In genomic region chr13:73956795-73957408, GRCh38 we compare ENCODE assay signal across 24 cellular contexts.
DNase-seq lines count a peak whose midpoint lies in the region; ATAC-seq and TF ChIP-seq lines count a peak whose summit lies in the region.
"Had no signal": no experiment of that assay in that cellular context is flagged by ENCODE, and none has a peak within 500 bp of the region (broad histone marks: within the 10 kb centered on the region; RNA-seq: fewer than 3 reads in every experiment).

No MANE protein-coding gene starts in this region.

- no peak for TF ChIP-seq CTCF in HEK293 (tag by site-specific recombination; IDR thresholded peaks at IDR 0.05)
- TF ChIP-seq CTCF in activated B cell treated with CpG ODN at 0.5 μM for 24 hours (IDR thresholded peaks at IDR 0.05) = no peak

- peaks cover 5% of the 10 kb centered on the region for H3K36me3 Mint-ChIP-seq in activated naive CD4-positive, alpha-beta T cell treated with anti-CD3 and anti-CD28 coated beads, Interleukin-2, amount 50 U/mL, for 24 hours
- peaks cover 7% of the 10 kb centered on the region for H3K36me3 Mint-ChIP-seq in activated B cell treated with CpG ODN at 0.5 μM for 24 hours (ENCODE audit: low read depth)

- no peak overlapping the region for H3K4me3 Mint-ChIP-seq in activated naive CD4-positive, alpha-beta T cell treated with anti-CD3 and anti-CD28 coated beads, Interleukin-2, amount 50 U/mL, for 24 hours
- H3K4me3 Mint-ChIP-seq in activated B cell treated with CpG ODN at 0.5 μM for 24 hours = no peak overlapping the region
- H3K4me3 Mint-ChIP-seq in stimulated activated naive CD8-positive, alpha-beta T cell treated with anti-CD3 and anti-CD28 coated beads, Interleukin-15, amount 100 ng/mL, for 72 hours = no peak overlapping the region
- H3K4me3 Mint-ChIP-seq: GM23338 had no signal

- CTCF ChIA-PET in HEK293 (lab: Yijun Ruan, JAX) (no interaction called here), activated B cell treated with CpG ODN at 0.5 μM for 24 hours (lab: Charles Lee) (no interaction called here)

- POLR2A ChIA-PET in HEK293 (lab: Yijun Ruan, JAX) (no interaction called here), activated B cell treated with CpG ODN at 0.5 μM for 24 hours (lab: Charles Lee) (interaction anchor here (0.7 kb wide), 1 partner anchor 897 kb away, joined by 3 read pairs; no protein-coding TSS in a partner anchor)

- H3K9me3 Mint-ChIP-seq in activated naive CD4-positive, alpha-beta T cell treated with anti-CD3 and anti-CD28 coated beads, Interleukin-2, amount 50 U/mL, for 24 hours = no peaks in the 10 kb centered on the region
- no peaks in the 10 kb centered on the region for H3K9me3 Mint-ChIP-seq in activated B cell treated with CpG ODN at 0.5 μM for 24 hours
- peaks cover 0 to under 1% of the 10 kb centered on the region in 2 donors for H3K9me3 Mint-ChIP-seq in stimulated activated naive CD8-positive, alpha-beta T cell treated with anti-CD3 and anti-CD28 coated beads, Interleukin-15, amount 100 ng/mL, for 72 hours

- H3K27ac ChIP-seq in HEK293 (ENCODE audit: extremely low read depth, low read depth, low read length) = no peak overlapping the region
- H3K27ac ChIP-seq: HL-60, SJCRH30 had no signal

- H3K4me3 ChIP-seq in HEK293 (ENCODE audit: low read depth, low read length) = no peak overlapping the region
- H3K4me3 ChIP-seq: GM23338, HAP-1, SJCRH30 had no signal

- no peaks in the 10 kb centered on the region for H3K4me1 ChIP-seq in HEK293 (ENCODE audit: control insufficient read depth, insufficient read depth, low read length)
- H3K4me1 ChIP-seq: BE2C, HAP-1 had no signal

- H3K9me3 ChIP-seq in HEK293 (ENCODE audit: control insufficient read depth, insufficient read depth, low read depth, low read length) = no peaks in the 10 kb centered on the region
- H3K9me3 ChIP-seq: BE2C, HAP-1 had no signal

- intact Hi-C loops in activated B cell treated with CpG ODN at 0.5 μM for 24 hours (cut with micrococcal nuclease) = loop anchor here (1.0 kb wide), 1 partner anchor 10 kb away; no protein-coding TSS in a partner anchor

- H3K27ac Mint-ChIP-seq in activated naive CD4-positive, alpha-beta T cell treated with anti-CD3 and anti-CD28 coated beads, Interleukin-2, amount 50 U/mL, for 24 hours = peak overlapping the region; percentile 8
- peak overlapping the region; percentile 43 for H3K27ac Mint-ChIP-seq in activated B cell treated with CpG ODN at 0.5 μM for 24 hours
- peak overlapping the region; percentile 59 to 89 for H3K27ac Mint-ChIP-seq in stimulated activated naive CD8-positive, alpha-beta T cell treated with anti-CD3 and anti-CD28 coated beads, Interleukin-15, amount 100 ng/mL, for 72 hours
- H3K27ac Mint-ChIP-seq: GM23338 had no signal

- ATAC-seq in activated B cell treated with CpG ODN at 0.5 μM for 24 hours (ENCODE audit: low read depth) = no peak
- ATAC-seq in stimulated activated naive CD8-positive, alpha-beta T cell treated with anti-CD3 and anti-CD28 coated beads, Interleukin-15, amount 100 ng/mL, for 72 hours = no peak
- no peak for ATAC-seq in GM19467 (IDR thresholded peaks at IDR 0.05; ENCODE audit: unreplicated experiment)
- ATAC-seq: GM23338, PC-3, Right ventricle myocardium inferior, SK-N-SH treated with all-trans-retinoic acid at 6 μM for 48 hours had no signal

- peaks cover 72% of the 10 kb centered on the region for H3K4me1 Mint-ChIP-seq in activated naive CD4-positive, alpha-beta T cell treated with anti-CD3 and anti-CD28 coated beads, Interleukin-2, amount 50 U/mL, for 24 hours
- peaks cover 56% of the 10 kb centered on the region for H3K4me1 Mint-ChIP-seq in activated B cell treated with CpG ODN at 0.5 μM for 24 hours
- H3K4me1 Mint-ChIP-seq in stimulated activated naive CD8-positive, alpha-beta T cell treated with anti-CD3 and anti-CD28 coated beads, Interleukin-15, amount 100 ng/mL, for 72 hours = peaks cover 39% of the 10 kb centered on the region

- H3K36me3 ChIP-seq in HEK293 (ENCODE audit: control insufficient read depth in 2 of 2, insufficient read depth in 1 of 2, low read length in 2 of 2) = no peaks in the 10 kb centered on the region
- H3K36me3 ChIP-seq: BE2C, HAP-1, SJCRH30 had no signal

- no peak for DNase-seq in activated naive CD4-positive, alpha-beta T cell treated with anti-CD3 and anti-CD28 coated beads, Interleukin-2, amount 50 U/mL, for 16 hours
- no peak for DNase-seq in activated B cell treated with CpG ODN at 0.5 μM for 24 hours
- DNase-seq in stimulated activated naive CD8-positive, alpha-beta T cell treated with anti-CD3 and anti-CD28 coated beads, Interleukin-15, amount 100 ng/mL, for 72 hours = no peak
- DNase-seq in OCI-M1 (lab: John Stamatoyannopoulos, UW) = no peak
- no peak for DNase-seq in NOMO-1 treated with DMSO at 0.1 percent for 48 hours (lab: John Stamatoyannopoulos, UW; ENCODE audit: unreplicated experiment)
- DNase-seq: 8988T, ACHN, BE2C, NCI-H1092, NCI-H1417 treated with DMSO at 0.1 percent for 48 hours, NCI-H1694 treated with DMSO at 0.1 percent for 48 hours, NCI-H2081, NCI-H2227 treated with DMSO at 0.1 percent for 48 hours, NCI-H69, PC-3, SJCRH30 had no signal

- no peaks in the 10 kb centered on the region for H3K27me3 Mint-ChIP-seq in activated naive CD4-positive, alpha-beta T cell treated with anti-CD3 and anti-CD28 coated beads, Interleukin-2, amount 50 U/mL, for 24 hours
- H3K27me3 Mint-ChIP-seq in activated B cell treated with CpG ODN at 0.5 μM for 24 hours = no peaks in the 10 kb centered on the region
- no peaks in the 10 kb centered on the region for H3K27me3 Mint-ChIP-seq in stimulated activated naive CD8-positive, alpha-beta T cell treated with anti-CD3 and anti-CD28 coated beads, Interleukin-15, amount 100 ng/mL, for 72 hours

TF ChIP-seq in HEK293, 187 proteins besides CTCF, POLR2A, EP300 and RAD21:
- TF ChIP-seq ZEB2 (tag by site-specific recombination; IDR thresholded peaks at IDR 0.05) (no peak), ZBTB7A (tag by site-specific recombination; IDR thresholded peaks at IDR 0.05; ENCODE audit: low read depth) (no peak), ZNF366 (tag by site-specific recombination; conservative IDR thresholded peaks at IDR 0.05) (peak; percentile 43; the same call in 1 of the 2 replicates), PRDM1 (tag by site-specific recombination; IDR thresholded peaks at IDR 0.05) (peak; percentile 100)
TF ChIP-seq in HEK293: peak in this region for 2.

Comparison
In these comparisons a context has a peak if more than half of its experiments do, and no peak if none do; other contexts are left out.
1. H3K27ac Mint-ChIP-seq: peak in every context shown above with its lines; median percentile 74 in stimulated activated naive CD8-positive, alpha-beta T cell treated with anti-CD3 and anti-CD28 coated beads, Interleukin-15, amount 100 ng/mL, for 72 hours; 43 in activated B cell treated with CpG ODN at 0.5 μM for 24 hours; 8 in activated naive CD4-positive, alpha-beta T cell treated with anti-CD3 and anti-CD28 coated beads, Interleukin-2, amount 50 U/mL, for 24 hours.